In the genomic region with DNA sequence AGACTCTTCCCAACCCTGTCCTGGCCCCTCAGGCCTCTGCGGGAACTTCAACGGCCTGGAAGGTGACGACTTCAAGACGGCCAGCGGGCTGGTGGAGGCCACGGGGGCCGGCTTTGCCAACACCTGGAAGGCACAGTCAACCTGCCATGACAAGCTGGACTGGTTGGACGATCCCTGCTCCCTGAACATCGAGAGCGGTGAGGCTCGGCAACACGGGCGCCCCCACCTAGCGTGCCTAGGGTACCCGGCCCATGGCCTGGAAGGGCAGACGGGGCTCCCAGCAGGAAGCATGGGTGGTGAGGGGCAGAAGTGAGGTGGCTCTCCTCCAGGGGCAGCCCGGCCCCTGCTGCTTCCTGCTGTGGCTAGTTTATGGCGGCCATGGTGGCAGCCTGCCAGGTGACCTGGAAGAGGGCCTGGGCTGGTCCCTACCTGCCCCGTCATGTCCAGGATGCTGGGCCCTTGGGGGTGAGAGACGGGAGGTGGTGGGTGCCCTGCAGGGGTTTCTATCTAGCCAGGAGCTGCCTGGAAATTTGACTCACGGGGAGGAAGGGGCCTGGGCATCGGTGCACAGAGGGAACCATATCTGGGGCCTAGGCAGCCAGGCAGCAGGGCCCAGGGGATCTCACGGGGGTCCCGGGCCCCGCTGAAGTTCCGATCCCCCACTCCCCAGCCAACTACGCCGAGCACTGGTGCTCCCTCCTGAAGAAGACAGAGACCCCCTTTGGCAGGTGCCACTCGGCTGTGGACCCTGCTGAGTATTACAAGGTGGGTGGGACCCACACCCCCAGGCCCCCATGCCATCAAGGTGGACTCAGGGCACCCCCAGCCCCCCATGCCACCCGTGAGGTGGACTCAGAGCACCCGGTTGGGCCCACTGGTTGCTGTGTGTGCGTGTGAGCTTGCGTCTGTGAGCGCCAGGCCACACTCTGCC, we compare ENCODE assay signal across 1 cellular context.
TF ChIP-seq lines count a peak whose summit lies in the region.

No MANE protein-coding gene starts in this region.

TF ChIP-seq in HepG2, 621 proteins besides CTCF, POLR2A, EP300 and RAD21:
- TF ChIP-seq PHF20 (CRISPR knock-in tag; IDR thresholded peaks at IDR 0.05): no peak
- no peak for TF ChIP-seq FOXC1 (CRISPR knock-in tag; IDR thresholded peaks at IDR 0.05; ENCODE audit: borderline replicate concordance)
- no peak for TF ChIP-seq MTA1 (CRISPR knock-in tag; IDR thresholded peaks at IDR 0.05; ENCODE audit: borderline replicate concordance)
- TF ChIP-seq ZBTB3 (CRISPR knock-in tag; IDR thresholded peaks at IDR 0.05; ENCODE audit: borderline replicate concordance, low read depth): no peak
- no peak for TF ChIP-seq ONECUT2 (CRISPR knock-in tag; IDR thresholded peaks at IDR 0.05)
- no peak for TF ChIP-seq CHD4 (IDR thresholded peaks at IDR 0.05; ENCODE audit: borderline replicate concordance, low read length)
- TF ChIP-seq ZNF780A (CRISPR knock-in tag; IDR thresholded peaks at IDR 0.05): no peak
- TF ChIP-seq, protein P1, sequence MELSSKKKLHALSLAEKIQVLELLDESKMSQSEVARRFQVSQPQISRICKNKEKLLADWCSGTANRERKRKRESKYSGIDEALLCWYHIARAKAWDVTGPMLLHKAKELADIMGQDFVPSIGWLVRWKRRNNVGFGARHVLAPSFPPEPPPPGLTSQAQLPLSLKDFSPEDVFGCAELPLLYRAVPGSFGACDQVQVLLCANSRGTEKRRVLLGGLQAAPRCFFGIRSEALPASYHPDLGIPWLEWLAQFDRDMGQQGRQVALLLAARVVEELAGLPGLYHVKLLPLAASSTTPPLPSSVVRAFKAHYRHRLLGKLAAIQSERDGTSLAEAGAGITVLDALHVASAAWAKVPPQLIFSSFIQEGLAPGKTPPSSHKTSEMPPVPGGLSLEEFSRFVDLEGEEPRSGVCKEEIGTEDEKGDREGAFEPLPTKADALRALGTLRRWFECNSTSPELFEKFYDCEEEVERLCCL (CRISPR knock-in tag; IDR thresholded peaks at IDR 0.05; ENCODE audit: borderline replicate concordance): no peak
- TF ChIP-seq MBD4 (IDR thresholded peaks at IDR 0.05; ENCODE audit: borderline replicate concordance, low read length): no peak
- TF ChIP-seq ZNF841 (CRISPR knock-in tag; IDR thresholded peaks at IDR 0.05; ENCODE audit: borderline replicate concordance): no peak
- no peak for TF ChIP-seq AGO2 (optimal IDR thresholded peaks at IDR 0.05; ENCODE audit: low read depth, low read length)
- TF ChIP-seq, protein P2, sequence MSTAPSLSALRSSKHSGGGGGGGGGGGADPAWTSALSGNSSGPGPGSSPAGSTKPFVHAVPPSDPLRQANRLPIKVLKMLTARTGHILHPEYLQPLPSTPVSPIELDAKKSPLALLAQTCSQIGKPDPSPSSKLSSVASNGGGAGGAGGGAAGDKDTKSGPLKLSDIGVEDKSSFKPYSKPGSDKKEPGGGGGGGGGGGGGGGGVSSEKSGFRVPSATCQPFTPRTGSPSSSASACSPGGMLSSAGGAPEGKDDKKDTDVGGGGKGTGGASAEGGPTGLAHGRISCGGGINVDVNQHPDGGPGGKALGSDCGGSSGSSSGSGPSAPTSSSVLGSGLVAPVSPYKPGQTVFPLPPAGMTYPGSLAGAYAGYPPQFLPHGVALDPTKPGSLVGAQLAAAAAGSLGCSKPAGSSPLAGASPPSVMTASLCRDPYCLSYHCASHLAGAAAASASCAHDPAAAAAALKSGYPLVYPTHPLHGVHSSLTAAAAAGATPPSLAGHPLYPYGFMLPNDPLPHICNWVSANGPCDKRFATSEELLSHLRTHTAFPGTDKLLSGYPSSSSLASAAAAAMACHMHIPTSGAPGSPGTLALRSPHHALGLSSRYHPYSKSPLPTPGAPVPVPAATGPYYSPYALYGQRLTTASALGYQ (CRISPR knock-in tag; IDR thresholded peaks at IDR 0.05): no peak
- no peak for TF ChIP-seq ZNF598 (CRISPR knock-in tag; IDR thresholded peaks at IDR 0.05; ENCODE audit: borderline replicate concordance)
- no peak for TF ChIP-seq HCFC1 (IDR thresholded peaks at IDR 0.05; ENCODE audit: low read depth, low read length)
- no peak for TF ChIP-seq MXI1 (IDR thresholded peaks at IDR 0.05; ENCODE audit: borderline replicate concordance, low read depth, low read length)
- no peak for TF ChIP-seq MBNL3 (CRISPR knock-in tag; conservative IDR thresholded peaks at IDR 0.05)
- TF ChIP-seq, protein P3, sequence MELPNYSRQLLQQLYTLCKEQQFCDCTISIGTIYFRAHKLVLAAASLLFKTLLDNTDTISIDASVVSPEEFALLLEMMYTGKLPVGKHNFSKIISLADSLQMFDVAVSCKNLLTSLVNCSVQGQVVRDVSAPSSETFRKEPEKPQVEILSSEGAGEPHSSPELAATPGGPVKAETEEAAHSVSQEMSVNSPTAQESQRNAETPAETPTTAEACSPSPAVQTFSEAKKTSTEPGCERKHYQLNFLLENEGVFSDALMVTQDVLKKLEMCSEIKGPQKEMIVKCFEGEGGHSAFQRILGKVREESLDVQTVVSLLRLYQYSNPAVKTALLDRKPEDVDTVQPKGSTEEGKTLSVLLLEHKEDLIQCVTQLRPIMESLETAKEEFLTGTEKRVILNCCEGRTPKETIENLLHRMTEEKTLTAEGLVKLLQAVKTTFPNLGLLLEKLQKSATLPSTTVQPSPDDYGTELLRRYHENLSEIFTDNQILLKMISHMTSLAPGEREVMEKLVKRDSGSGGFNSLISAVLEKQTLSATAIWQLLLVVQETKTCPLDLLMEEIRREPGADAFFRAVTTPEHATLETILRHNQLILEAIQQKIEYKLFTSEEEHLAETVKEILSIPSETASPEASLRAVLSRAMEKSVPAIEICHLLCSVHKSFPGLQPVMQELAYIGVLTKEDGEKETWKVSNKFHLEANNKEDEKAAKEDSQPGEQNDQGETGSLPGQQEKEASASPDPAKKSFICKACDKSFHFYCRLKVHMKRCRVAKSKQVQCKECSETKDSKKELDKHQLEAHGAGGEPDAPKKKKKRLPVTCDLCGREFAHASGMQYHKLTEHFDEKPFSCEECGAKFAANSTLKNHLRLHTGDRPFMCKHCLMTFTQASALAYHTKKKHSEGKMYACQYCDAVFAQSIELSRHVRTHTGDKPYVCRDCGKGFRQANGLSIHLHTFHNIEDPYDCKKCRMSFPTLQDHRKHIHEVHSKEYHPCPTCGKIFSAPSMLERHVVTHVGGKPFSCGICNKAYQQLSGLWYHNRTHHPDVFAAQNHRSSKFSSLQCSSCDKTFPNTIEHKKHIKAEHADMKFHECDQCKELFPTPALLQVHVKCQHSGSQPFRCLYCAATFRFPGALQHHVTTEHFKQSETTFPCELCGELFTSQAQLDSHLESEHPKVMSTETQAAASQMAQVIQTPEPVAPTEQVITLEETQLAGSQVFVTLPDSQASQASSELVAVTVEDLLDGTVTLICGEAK (IDR thresholded peaks at IDR 0.05): no peak
- TF ChIP-seq, protein P3 (CRISPR knock-in tag; IDR thresholded peaks at IDR 0.05): no peak
- TF ChIP-seq ZNF17 (CRISPR knock-in tag; IDR thresholded peaks at IDR 0.05): no peak
- no peak for TF ChIP-seq CHD2 (IDR thresholded peaks at IDR 0.05; ENCODE audit: low read depth, low read length)
